In the genomic region with DNA sequence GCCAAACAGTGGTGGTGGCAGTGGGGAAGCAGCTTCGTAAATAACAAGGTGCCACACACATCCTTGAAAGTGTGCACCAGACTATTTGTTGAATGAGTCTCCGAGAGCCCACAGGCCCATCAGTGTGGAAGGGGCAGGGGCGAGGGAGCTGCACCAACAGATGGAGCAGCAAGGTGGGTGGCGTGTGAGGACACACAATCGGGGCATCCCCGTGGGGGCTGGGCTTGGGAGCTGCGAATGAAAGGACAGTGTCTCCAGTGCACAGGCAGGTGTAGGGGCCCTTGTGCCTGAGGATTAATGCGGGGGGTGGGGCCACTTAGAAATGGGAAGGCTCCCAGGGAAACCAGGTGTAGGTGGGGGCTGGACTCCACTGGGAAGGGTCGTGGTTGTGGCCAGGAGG, we compare ENCODE assay signal across 29 cellular contexts. TPM values are rescaled to one million over a fixed set of nuclear protein-coding genes. Genes with fewer than 3 reads are reported as not detected.
DNase-seq lines count a peak whose midpoint lies in the region; ATAC-seq and TF ChIP-seq lines count a peak whose summit lies in the region.
"Had no signal": no experiment of that assay in that cellular context is flagged by ENCODE, and none has a peak within 500 bp of the region (broad histone marks: within the 10 kb centered on the region; RNA-seq: fewer than 3 reads in every experiment).

No MANE protein-coding gene starts in this region.

- ATAC-seq in T-helper 17 cell (no peak), psoas muscle (no peak), heart right ventricle (no peak)
- ATAC-seq: GM12878, HepG2, Panc1 had no signal

- H3K4me1 ChIP-seq in sigmoid colon (peaks cover 0 to 7% (median 3%) of the 10 kb centered on the region in 4 donors), psoas muscle (peaks cover 5% of the 10 kb centered on the region), heart right ventricle (peaks cover 0 to 8% (median 5%) of the 10 kb centered on the region in 9 donors)

- WGBS in sigmoid colon, 2 donors: 61 to 77% methylated on average over 9 of the region's 9 CpGs
- 64 to 80% (median 76%) methylated on average over 9 of the region's 9 CpGs for WGBS in psoas muscle, 3 donors
- WGBS in heart right ventricle, 2 donors: 73% methylated on average over 9 of the region's 9 CpGs

- H3K27me3 ChIP-seq in sigmoid colon: peaks cover 13 to 76% (median 68%) of the 10 kb centered on the region in 3 donors
- peaks cover 0 to 37% (median 13%) of the 10 kb centered on the region in 3 donors for H3K27me3 ChIP-seq in psoas muscle (ENCODE audit: insufficient read depth in 3 of 3, low read length in 2 of 3)
- H3K27me3 ChIP-seq in heart right ventricle: peaks cover 6 to 77% (median 72%) of the 10 kb centered on the region in 7 donors

- no peak for TF ChIP-seq EP300 in sigmoid colon (IDR thresholded peaks at IDR 0.05)

- TF ChIP-seq POLR2A in sigmoid colon (IDR thresholded peaks at IDR 0.05): no peak

- H3K36me3 Mint-ChIP-seq in T-helper 17 cell (ENCODE audit: low read depth): peaks cover 4% of the 10 kb centered on the region
- no peaks in the 10 kb centered on the region for H3K36me3 Mint-ChIP-seq in glutamatergic neuron (ENCODE audit: unreplicated experiment)
- H3K36me3 Mint-ChIP-seq: CD4-positive, CD25-positive, alpha-beta regulatory T cell had no signal

- H3K9me3 Mint-ChIP-seq in glutamatergic neuron (ENCODE audit: unreplicated experiment): peaks cover 13% of the 10 kb centered on the region
- H3K9me3 Mint-ChIP-seq: H9 had no signal

- H3K9me3 ChIP-seq in T-helper 17 cell (ENCODE audit: control insufficient read depth, low read length, poor library complexity, severe bottlenecking) (no peaks in the 10 kb centered on the region), sigmoid colon (no peaks in the 10 kb centered on the region), psoas muscle (no peaks in the 10 kb centered on the region), heart right ventricle (no peaks in the 10 kb centered on the region)
- H3K9me3 ChIP-seq: BLaER1 had no signal

- H3K27ac Mint-ChIP-seq in T-helper 17 cell (no peak overlapping the region), glutamatergic neuron (ENCODE audit: unreplicated experiment) (no peak overlapping the region)
- H3K27ac Mint-ChIP-seq: H9 had no signal

- H3K36me3 ChIP-seq in sigmoid colon (no peaks in the 10 kb centered on the region), psoas muscle (ENCODE audit: insufficient read depth in 1 of 2, low read depth in 1 of 2) (no peaks in the 10 kb centered on the region), heart right ventricle (no peaks in the 10 kb centered on the region)
- H3K36me3 ChIP-seq: BLaER1 had no signal

- intact Hi-C loops in sigmoid colon (cut with DNase I): loop anchor here (5.0 kb wide), 1 partner anchor 168 kb away; no protein-coding TSS in a partner anchor
- intact Hi-C loops in psoas muscle (cut with DNase I): loop anchor here (5.0 to 10.0 kb wide), 3 partner anchors 33 to 275 kb away; no protein-coding TSS in a partner anchor
- intact Hi-C loops in heart right ventricle (cut with DNase I): loop anchor here in 3 of 10 donors (5.0 kb wide), 1 partner anchor 168 kb away; no protein-coding TSS in a partner anchor

- H3K4me1 Mint-ChIP-seq in T-helper 17 cell (peaks cover 15% of the 10 kb centered on the region), glutamatergic neuron (ENCODE audit: low read depth, unreplicated experiment) (peaks cover 33% of the 10 kb centered on the region)

- H3K27ac ChIP-seq in sigmoid colon: no peak overlapping the region
- no peak overlapping the region for H3K27ac ChIP-seq in psoas muscle
- no peak overlapping the region for H3K27ac ChIP-seq in heart right ventricle
- H3K27ac ChIP-seq: BLaER1, RWPE1 had no signal

- peak; percentile 34 for DNase-seq in 8988T
- no peak for DNase-seq in T-helper 17 cell
- no peak for DNase-seq in glutamatergic neuron
- DNase-seq in sigmoid colon: peak; percentile 61
- no peak for DNase-seq in psoas muscle
- DNase-seq in A172 (ENCODE audit: low spot score): no peak
- no peak for DNase-seq in heart right ventricle
- no peak for DNase-seq in activated T-cell treated with anti-CD3 and anti-CD28 coated beads, Interleukin-2, amount 50 U/mL, for 48 hours
- DNase-seq: CD4-positive, CD25-positive, alpha-beta regulatory T cell; DMS53; H9; KBM-7; MV-4-11; NCI-H1105; NCI-H1694; NCI-H2227 treated with DMSO at 0.1 percent for 48 hours; NCI-H526 treated with DMSO at 0.1 percent for 48 hours; SHP77 treated with DMSO at 0.1 percent for 48 hours had no signal

- H3K27me3 Mint-ChIP-seq in T-helper 17 cell (peaks cover 59% of the 10 kb centered on the region), glutamatergic neuron (ENCODE audit: unreplicated experiment) (peaks cover 26% of the 10 kb centered on the region)

- peak overlapping the region; percentile 47 for H3K4me3 Mint-ChIP-seq in T-helper 17 cell
- H3K4me3 Mint-ChIP-seq in glutamatergic neuron (ENCODE audit: unreplicated experiment): peak overlapping the region; percentile 59
- H3K4me3 Mint-ChIP-seq: H9 had no signal

- TF ChIP-seq CTCF in glutamatergic neuron (IDR thresholded peaks at IDR 0.05; ENCODE audit: partially characterized antibody, unreplicated experiment) (no peak), sigmoid colon (IDR thresholded peaks at IDR 0.05) (no peak), psoas muscle (IDR thresholded peaks at IDR 0.05) (no peak), heart right ventricle (IDR thresholded peaks at IDR 0.05) (no peak)

- H3K4me3 ChIP-seq in sigmoid colon (no peak overlapping the region), psoas muscle (no peak overlapping the region), heart right ventricle (no peak overlapping the region)
- H3K4me3 ChIP-seq: BLaER1, GM12878 had no signal

RNA-seq across cellular contexts. Expression of a gene that starts 2.8 kb away (rescaled TPM):
- total RNA-seq in T-helper 17 cell (under 1 TPM; 0.21 to 0.32 TPM), glutamatergic neuron (ENCODE audit: unreplicated experiment) (50.4 TPM), sigmoid colon (10 to 100 TPM in 2 of 4 donors, 1 to 10 TPM in 2; 6.8 to 20.5 (median 13.7) TPM), psoas muscle (1 to 10 TPM; 1.4 to 5.2 (median 3.5) TPM), heart right ventricle (1 to 10 TPM in 6 of 10 donors, under 1 TPM in 4; 0.81 to 5.5 (median 1.4) TPM)
- polyA plus RNA-seq in sigmoid colon (1 to 10 TPM in 2 of 3 donors, under 1 TPM in 1; 0.23 to 4.9 (median 3.0) TPM), psoas muscle (1 to 10 TPM in 1 of 3 donors, under 1 TPM in 2; 0.44 to 1.9 (median 0.60) TPM), heart right ventricle (1 to 10 TPM in 1 of 2 donors, under 1 TPM in 1; 0.45 to 1.8 TPM)
- 0.05 and 0.14 TPM in 2 replicates for total RNA-seq in A172 (2014; rRNA removed; shearing (Covaris generic))
- total RNA-seq: HepG2, MCF 10A had no signal
- polyA plus RNA-seq: AG04450; CD4-positive, CD25-positive, alpha-beta regulatory T cell; HepG2 had no signal

RNA-seq across cellular contexts. Expression of a gene that starts 23.8 kb away (rescaled TPM):
- 100 to 1,000 TPM; 464 to 502 TPM for total RNA-seq in T-helper 17 cell
- 2.9 TPM for total RNA-seq in glutamatergic neuron (ENCODE audit: unreplicated experiment)
- total RNA-seq in sigmoid colon: 10 to 100 TPM; 26.7 to 77.0 (median 27.8) TPM
- polyA plus RNA-seq in sigmoid colon: 100 to 1,000 TPM in 1 of 3 donors, 1 to 10 TPM in 2; 2.1 to 101 (median 4.8) TPM
- total RNA-seq in psoas muscle: 1 to 10 TPM; 2.6 to 8.6 (median 6.0) TPM
- polyA plus RNA-seq in psoas muscle: 10 to 100 TPM in 1 of 3 donors, 1 to 10 TPM in 2; 6.5 to 14.7 (median 9.1) TPM
- 0.07 and 2.1 TPM in 2 replicates for total RNA-seq in A172 (2014; rRNA removed; shearing (Covaris generic))
- 10 to 100 TPM; 18.9 to 49.8 (median 25.4) TPM for total RNA-seq in heart right ventricle
- polyA plus RNA-seq in heart right ventricle: 100 to 1,000 TPM in 1 of 2 donors, 10 to 100 TPM in 1; 31.3 to 128 TPM
- total RNA-seq: Daoy, HepG2, HT1080, MCF 10A, NCI-H460 had no signal

RNA-seq across cellular contexts. Expression of a gene that starts 39.6 kb away (rescaled TPM):
- 10 to 100 TPM; 11.8 to 27.1 TPM for total RNA-seq in T-helper 17 cell
- total RNA-seq in glutamatergic neuron (ENCODE audit: unreplicated experiment): 5.5 TPM
- 10 to 100 TPM; 10.5 to 42.1 (median 27.1) TPM for total RNA-seq in sigmoid colon
- polyA plus RNA-seq in sigmoid colon: 1 to 10 TPM in 2 of 3 donors, under 1 TPM in 1; 0.23 to 2.1 (median 1.8) TPM
- 1,000 to 10,000 TPM; 1,536 to 2,203 (median 1,794) TPM for total RNA-seq in psoas muscle
- polyA plus RNA-seq in psoas muscle: 1,000 to 10,000 TPM in 2 of 3 donors, 100 to 1,000 TPM in 1; 511 to 1,840 (median 1,729) TPM
- total RNA-seq in A172 (2014; rRNA removed; shearing (Covaris generic)): 0.12 TPM in 1 of 2 replicates, not detected in the other
- 100 to 1,000 TPM in 8 of 10 donors, 10 to 100 TPM in 2; 76.8 to 249 (median 132) TPM for total RNA-seq in heart right ventricle
- 10 to 100 TPM; 11.3 to 90.1 TPM for polyA plus RNA-seq in heart right ventricle
- total RNA-seq: Daoy, LHCN-M2 had no signal

RNA-seq across cellular contexts. Expression of a gene that starts 58.2 kb away (rescaled TPM):
- total RNA-seq in T-helper 17 cell: 1,000 to 10,000 TPM; 1,476 to 1,622 TPM
- total RNA-seq in glutamatergic neuron (ENCODE audit: unreplicated experiment): 415 TPM
- 100 to 1,000 TPM; 185 to 381 (median 294) TPM for total RNA-seq in sigmoid colon
- polyA plus RNA-seq in sigmoid colon: 100 to 1,000 TPM in 1 of 3 donors, 10 to 100 TPM in 2; 36.5 to 126 (median 43.2) TPM
- 100 to 1,000 TPM; 150 to 210 (median 184) TPM for total RNA-seq in psoas muscle
- polyA plus RNA-seq in psoas muscle: 10 to 100 TPM; 56.2 to 89.6 (median 65.4) TPM
- 61.8 and 149 TPM in 2 replicates for total RNA-seq in A172 (2014; rRNA removed; shearing (Covaris generic))
- total RNA-seq in heart right ventricle: 100 to 1,000 TPM; 149 to 201 (median 165) TPM
- polyA plus RNA-seq in heart right ventricle: 10 to 100 TPM; 45.6 to 91.1 TPM

Comparison
In these comparisons a context has a peak if more than half of its experiments do, and no peak if none do; other contexts are left out.
1. DNase-seq: peak in 8988T (single experiment) and sigmoid colon (single experiment); none in T-helper 17 cell (0 of 3), glutamatergic neuron (single experiment), psoas muscle (0 of 2), A172 (single experiment), heart right ventricle (0 of 2) and activated T-cell treated with anti-CD3 and anti-CD28 coated beads, Interleukin-2, amount 50 U/mL, for 48 hours (0 of 2).
2. RNA of a gene that starts 23.8 kb away (total RNA-seq): 464 to 502 TPM in T-helper 17 cell; 26.7 to 77.0 TPM in sigmoid colon, 18.9 to 49.8 TPM in heart right ventricle, 2.6 to 8.6 TPM in psoas muscle, 2.9 TPM in glutamatergic neuron (single experiment) and 0.07 to 2.1 TPM in A172; every median in the first group is over 4 times any median in the second.
3. RNA of a gene that starts 39.6 kb away (total RNA-seq): 1,536 to 2,203 TPM in psoas muscle; 76.8 to 249 TPM in heart right ventricle, 10.5 to 42.1 TPM in sigmoid colon, 11.8 to 27.1 TPM in T-helper 17 cell, 5.5 TPM in glutamatergic neuron (single experiment) and 0.12 TPM in A172; every median in the first group is over 4 times any median in the second.